7 cellular contexts compared by ENCODE assay signal in the genomic region with DNA sequence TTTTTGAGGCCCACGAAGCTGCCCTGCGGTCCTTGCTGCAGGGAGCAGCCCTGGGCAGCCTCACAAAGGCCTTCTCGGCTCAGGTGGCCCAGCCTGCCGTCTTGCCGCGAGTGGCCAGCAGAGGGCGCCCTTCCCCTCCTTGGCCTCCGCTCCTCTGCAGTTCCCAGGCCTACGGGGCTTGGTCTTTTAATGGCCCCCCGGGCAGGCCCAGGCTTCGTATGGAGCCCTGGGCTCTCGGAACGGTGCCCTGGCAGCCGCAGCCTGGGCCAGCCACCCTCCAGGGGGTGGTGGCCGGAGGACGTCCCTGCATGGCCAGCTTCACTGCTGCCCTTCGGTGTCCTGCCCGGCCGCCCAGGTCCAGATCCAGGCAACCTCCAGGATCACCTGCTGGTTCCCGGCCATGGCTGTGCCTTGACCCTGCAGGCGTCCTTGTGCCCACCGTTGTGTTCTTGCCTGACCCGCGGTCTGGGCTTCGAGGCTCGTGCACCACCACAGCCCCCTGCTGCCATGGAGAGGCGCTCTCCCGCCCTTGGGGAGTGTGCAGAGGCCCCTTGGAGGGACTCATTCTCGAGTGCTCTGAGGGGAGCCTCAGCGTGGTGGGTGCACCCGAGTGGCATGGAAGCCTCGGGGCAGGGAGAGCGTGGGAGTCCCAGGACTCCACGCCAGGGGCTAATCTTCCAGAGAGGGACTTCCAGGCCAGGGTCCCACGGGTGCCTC. TPM values are rescaled to one million over a fixed set of nuclear protein-coding genes. Genes with fewer than 3 reads are reported as not detected.
A peak's percentile ranks its signal among the peaks of the same experiment; 100 is the strongest.
DNase-seq lines count a peak whose midpoint lies in the region; ATAC-seq and TF ChIP-seq lines count a peak whose summit lies in the region.

No MANE protein-coding gene starts in this region.

- no peaks in the 10 kb centered on the region for H3K4me1 Mint-ChIP-seq in chondrocyte (ENCODE audit: low read depth)

- no peaks in the 10 kb centered on the region for H3K36me3 Mint-ChIP-seq in chondrocyte (ENCODE audit: low read depth)

- DNase-seq in NCI-H1694 treated with DMSO at 0.1 percent for 48 hours (lab: John Stamatoyannopoulos, UW) (peak; percentile 79), chondrocyte (ENCODE audit: low spot score) (peak; percentile 91), lower lobe of right lung (peak; percentile 80)
- peak; percentile 87 for DNase-seq in activated CD4-positive, alpha-beta T cell treated with anti-CD3 and anti-CD28 coated beads for 48 hours
- DNase-seq in stimulated activated CD8-positive, alpha-beta memory T cell treated with anti-CD3 and anti-CD28 coated beads, Interleukin-15, amount 100 ng/mL, for 48 hours (ENCODE audit: low read depth in 2 of 2), result peak; percentile 45 to 54

- peak; percentile 97 for TF ChIP-seq CTCF in GM12875 (IDR thresholded peaks at IDR 0.05; ENCODE audit: borderline replicate concordance, insufficient read depth, low read depth, low read length)
- peak; percentile 94 for TF ChIP-seq CTCF in chondrocyte (IDR thresholded peaks at IDR 0.05)
- TF ChIP-seq CTCF in lower lobe of right lung (IDR thresholded peaks at IDR 0.05), result peak; percentile 98

- H3K27ac ChIP-seq in lower lobe of right lung, result no peak overlapping the region

- intact Hi-C loops in lower lobe of right lung (cut with DNase I), result no loop called here

- H3K27me3 Mint-ChIP-seq in chondrocyte (ENCODE audit: low read depth), result peaks cover 3% of the 10 kb centered on the region

- H3K4me3 ChIP-seq in GM12875 (ENCODE audit: low read depth, low read length) (no peak overlapping the region), lower lobe of right lung (no peak overlapping the region)

- no peaks in the 10 kb centered on the region for H3K36me3 ChIP-seq in lower lobe of right lung

- H3K9me3 ChIP-seq in lower lobe of right lung, result no peaks in the 10 kb centered on the region

- peaks cover 6% of the 10 kb centered on the region for H3K4me1 ChIP-seq in lower lobe of right lung

- ATAC-seq in lower lobe of right lung, result peak; percentile 79 to 81
- no peak for ATAC-seq in GM19452 (IDR thresholded peaks at IDR 0.05; ENCODE audit: unreplicated experiment)

- no peak overlapping the region for H3K27ac Mint-ChIP-seq in chondrocyte (ENCODE audit: unreplicated experiment)

- no peak overlapping the region for H3K4me3 Mint-ChIP-seq in chondrocyte (ENCODE audit: unreplicated experiment)

- H3K9me3 Mint-ChIP-seq in chondrocyte (ENCODE audit: low read depth), result no peaks in the 10 kb centered on the region

- peaks cover 21% of the 10 kb centered on the region for H3K27me3 ChIP-seq in lower lobe of right lung (ENCODE audit: low read depth)

RNA-seq across cellular contexts. Expression of a gene that starts 9.4 kb away (rescaled TPM):
- total RNA-seq in chondrocyte (not detected in 3 replicates), lower lobe of right lung (4.6 TPM)

RNA-seq across cellular contexts. Expression of a gene that starts 43.5 kb away (rescaled TPM):
- total RNA-seq in chondrocyte (0.28 to 0.60 TPM (median 0.60 TPM) in 3 replicates), lower lobe of right lung (4.4 TPM)
